In genomic region chr6:44462335-44462734, GRCh38 we compare ENCODE assay signal across 20 cellular contexts.
DNase-seq lines count a peak whose midpoint lies in the region; FAIRE-seq and TF ChIP-seq lines count a peak whose summit lies in the region.
"Had no signal": no experiment of that assay in that cellular context is flagged by ENCODE, and none has a peak within 500 bp of the region (broad histone marks: within the 10 kb centered on the region; RNA-seq: fewer than 3 reads in every experiment).

No MANE protein-coding gene starts in this region.

- no peak overlapping the region for H4K5ac ChIP-seq in H1 (ENCODE audit: insufficient read length, low read depth, low read length)

- no peak for FAIRE-seq in H1 (lab: Jason Lieb, UNC)
- FAIRE-seq: GM12878, GM19239 had no signal

- no peak for TF ChIP-seq RAD21 in H1 (IDR thresholded peaks at IDR 0.05 in 1 of 2, conservative IDR thresholded peaks at IDR 0.05 in 1 of 2; ENCODE audit: low read depth in 2 of 2, low read length in 2 of 2)

- H3F3A ChIP-seq in neural progenitor cell (ENCODE audit: low read depth), result no peaks in the 10 kb centered on the region

- no peak overlapping the region for H3K14ac ChIP-seq in H1 (ENCODE audit: insufficient read length)

- H3K79me2 ChIP-seq in H1 (ENCODE audit: control insufficient read depth in 1 of 2, insufficient read depth in 2 of 2, low read length in 2 of 2), result no peaks in the 10 kb centered on the region
- no peaks in the 10 kb centered on the region for H3K79me2 ChIP-seq in neural progenitor cell (ENCODE audit: low read depth)

- no peak for TF ChIP-seq EP300 in H1 (IDR thresholded peaks at IDR 0.05; ENCODE audit: borderline replicate concordance in 1 of 2, low read depth in 2 of 2, low read length in 2 of 2)

- no peaks in the 10 kb centered on the region for H3K36me3 Mint-ChIP-seq in neural progenitor cell
- H3K36me3 Mint-ChIP-seq: CD4-positive, CD25-positive, alpha-beta regulatory T cell had no signal

- POLR2A ChIA-PET in HEK293 (lab: Yijun Ruan, JAX), result no interaction called here
- POLR2A ChIA-PET in H1 (lab: Charles Lee; ENCODE audit: partially characterized antibody), result no interaction called here

- H2AK5ac ChIP-seq in H1 (ENCODE audit: low read depth, low read length), result no peak overlapping the region

- TF ChIP-seq CTCF in HEK293 (tag by site-specific recombination; IDR thresholded peaks at IDR 0.05) (no peak), H1 (IDR thresholded peaks at IDR 0.05; ENCODE audit: control extremely low read depth in 1 of 3, insufficient read depth in 1 of 3, low read depth in 1 of 3, low read length in 3 of 3) (no peak), neural progenitor cell (IDR thresholded peaks at IDR 0.05) (no peak)

- peak overlapping the region; percentile 81 for H3K27ac Mint-ChIP-seq in neural progenitor cell
- H3K27ac Mint-ChIP-seq: CD4-positive, CD25-positive, alpha-beta regulatory T cell; H9 had no signal

- H3K27ac ChIP-seq in BLaER1 treated with 17β-estradiol and CSF1 and Interleukin-3, amounts not matched to agents 10 nM and 100 nM, result no peak overlapping the region
- H3K27ac ChIP-seq in HEK293 (ENCODE audit: extremely low read depth, low read depth, low read length) (no peak overlapping the region), H1 (ENCODE audit: low read depth, low read length) (no peak overlapping the region), neural progenitor cell (no peak overlapping the region)
- H3K27ac ChIP-seq: HL-60 had no signal

- H3K36me3 ChIP-seq in BLaER1 treated with 17β-estradiol and CSF1 and Interleukin-3, amounts not matched to agents 10 nM and 100 nM, result no peaks in the 10 kb centered on the region
- H3K36me3 ChIP-seq in HEK293 (ENCODE audit: control insufficient read depth in 2 of 2, insufficient read depth in 1 of 2, low read length in 2 of 2) (no peaks in the 10 kb centered on the region), H1 (ENCODE audit: control insufficient read depth in 2 of 4, insufficient read depth in 4 of 4, low read length in 3 of 4) (no peaks in the 10 kb centered on the region), neural progenitor cell (no peaks in the 10 kb centered on the region), HAP-1 (replicated peaks) (no peaks in the 10 kb centered on the region)

- no peaks in the 10 kb centered on the region for H3K9me3 ChIP-seq in BLaER1 treated with 17β-estradiol and CSF1 and Interleukin-3, amounts not matched to agents 10 nM and 100 nM (replicated peaks in 1 of 11)
- H3K9me3 ChIP-seq in HEK293 (ENCODE audit: control insufficient read depth, insufficient read depth, low read depth, low read length) (no peaks in the 10 kb centered on the region), H1 (ENCODE audit: insufficient read depth in 2 of 2, low read depth in 1 of 2, low read length in 1 of 2) (no peaks in the 10 kb centered on the region), neural progenitor cell (ENCODE audit: low read depth) (no peaks in the 10 kb centered on the region), HAP-1 (no peaks in the 10 kb centered on the region)
- H3K9me3 ChIP-seq: Caco-2 had no signal

- no peaks in the 10 kb centered on the region for H3K23me2 ChIP-seq in H1 (ENCODE audit: low read depth, low read length)

- H2BK12ac ChIP-seq in H1 (ENCODE audit: low read depth, low read length), result no peak overlapping the region

- H3K4me1 ChIP-seq in BLaER1 treated with 17β-estradiol and CSF1 and Interleukin-3, amounts not matched to agents 10 nM and 100 nM, result peaks cover 9 to 41% (median 32%) of the 10 kb centered on the region in 10 experiments
- H3K4me1 ChIP-seq in HEK293 (ENCODE audit: control insufficient read depth, insufficient read depth, low read length) (no peaks in the 10 kb centered on the region), H1 (replicated peaks in 1 of 4; ENCODE audit: control insufficient read depth in 3 of 4, insufficient read depth in 4 of 4, low read length in 3 of 4) (no peaks in the 10 kb centered on the region), neural progenitor cell (no peaks in the 10 kb centered on the region), HAP-1 (peaks cover 9% of the 10 kb centered on the region; the same call in 1 of the 2 replicates)
- H3K4me1 ChIP-seq: Caco-2 had no signal

- H2BK120ac ChIP-seq in H1 (replicated peaks; ENCODE audit: low read depth, low read length), result no peak overlapping the region

- H3K4me1 Mint-ChIP-seq in neural progenitor cell, result peaks cover 10% of the 10 kb centered on the region
- H3K4me1 Mint-ChIP-seq: CD4-positive, CD25-positive, alpha-beta regulatory T cell had no signal

- H3K27me3 Mint-ChIP-seq in neural progenitor cell (ENCODE audit: insufficient read depth, low read depth), result peaks cover 4% of the 10 kb centered on the region

- no peak overlapping the region for H3K18ac ChIP-seq in H1 (ENCODE audit: extremely low read depth, low read length)

- H3K4me2 ChIP-seq in BLaER1 treated with 17β-estradiol and CSF1 and Interleukin-3, amounts not matched to agents 10 nM and 100 nM, result peak overlapping the region in 8 of 11 experiments; percentile 44 to 74 (median 64); a peak in 14 of 22 replicates
- H3K4me2 ChIP-seq in H1 (ENCODE audit: insufficient read depth in 1 of 2, low read depth in 2 of 2, low read length in 2 of 2) (no peak overlapping the region), neural progenitor cell (no peak overlapping the region)

- no peaks in the 10 kb centered on the region for H3K79me1 ChIP-seq in H1 (ENCODE audit: low read depth, low read length)

- H2AFZ ChIP-seq in H1 (ENCODE audit: low read length) (no peak overlapping the region), neural progenitor cell (replicated peaks) (no peak overlapping the region)

- DNase-seq in H1 (ENCODE audit: low read depth in 1 of 2, low spot score in 2 of 2), result no peak
- no peak for DNase-seq in neural progenitor cell (ENCODE audit: low spot score)
- DNase-seq in H4 (ENCODE audit: low spot score), result no peak
- DNase-seq in SW 1271 (lab: John Stamatoyannopoulos, UW), result no peak
- no peak for DNase-seq in HAP-1 (ENCODE audit: low spot score in 2 of 2)
- DNase-seq: 8988T; C1 segment of cervical spinal cord; Caco-2; CD4-positive, CD25-positive, alpha-beta regulatory T cell; DMS153; DMS79 treated with DMSO at 0.1 percent for 48 hours; H9; IMR-90; Karpas-422; KBM-7 had no signal

- H3K4ac ChIP-seq in H1 (replicated peaks; ENCODE audit: insufficient read length, low read depth, low read length), result no peak overlapping the region

- H3K23ac ChIP-seq in H1 (ENCODE audit: insufficient read length), result no peak overlapping the region

- H2BK5ac ChIP-seq in H1 (ENCODE audit: low read depth, low read length), result no peak overlapping the region

- H3K27me3 ChIP-seq in BLaER1 treated with 17β-estradiol and CSF1 and Interleukin-3, amounts not matched to agents 10 nM and 100 nM, result no peaks in the 10 kb centered on the region
- H3K27me3 ChIP-seq in H1 (replicated peaks in 1 of 4; ENCODE audit: control insufficient read depth in 3 of 4, extremely low read depth in 1 of 4, insufficient read depth in 3 of 4, low read length in 3 of 4) (no peaks in the 10 kb centered on the region; a peak in 1 of 7 replicates), neural progenitor cell (no peaks in the 10 kb centered on the region), HAP-1 (ENCODE audit: low read depth) (no peaks in the 10 kb centered on the region)

- 89% methylated on average over 15 of the region's 15 CpGs; no CpG with 5 or more reads in 1 of the 2 experiments for WGBS in H1 (ENCODE audit: extremely low coverage in 1 of 2, insufficient coverage in 1 of 2, insufficient read length in 1 of 2, insufficient replicate concordance in 2 of 2, low coverage in 1 of 2, low lambda C conversion rate in 2 of 2, missing lambda C conversion rate in 1 of 2), 2 experiments

- H4K8ac ChIP-seq in H1 (ENCODE audit: extremely low read depth, insufficient read depth, low read length), result peak overlapping the region; percentile 59; the same call in 1 of the 2 replicates

- no peaks in the 10 kb centered on the region for H3K9me3 Mint-ChIP-seq in neural progenitor cell
- H3K9me3 Mint-ChIP-seq: CD4-positive, CD25-positive, alpha-beta regulatory T cell; H9 had no signal

- H3K56ac ChIP-seq in H1 (replicated peaks; ENCODE audit: insufficient read length, low read depth, low read length), result no peak overlapping the region

- H2BK20ac ChIP-seq in H1 (ENCODE audit: low read length), result no peak overlapping the region

- no peaks in the 10 kb centered on the region for H4K20me1 ChIP-seq in BLaER1 treated with 17β-estradiol and CSF1 and Interleukin-3, amounts not matched to agents 10 nM and 100 nM
- no peaks in the 10 kb centered on the region for H4K20me1 ChIP-seq in H1 (replicated peaks in 1 of 2; ENCODE audit: control insufficient read depth in 1 of 2, insufficient read depth in 2 of 2, low read length in 2 of 2)
- no peaks in the 10 kb centered on the region for H4K20me1 ChIP-seq in neural progenitor cell (ENCODE audit: low read depth)

- TF ChIP-seq POLR2A in H1 (IDR thresholded peaks at IDR 0.05; ENCODE audit: control extremely low read depth in 1 of 2, low read depth in 2 of 2, low read length in 2 of 2), result no peak

- no peak overlapping the region for H4K91ac ChIP-seq in H1 (replicated peaks; ENCODE audit: insufficient read length, low read length)

- CTCF ChIA-PET in HEK293 (lab: Yijun Ruan, JAX) (interaction anchor here (7.6 to 15.0 kb wide), 2 partner anchors 14 to 31 kb away, joined by 58 to 302 read pairs; no protein-coding TSS in a partner anchor), H1 (lab: Charles Lee; ENCODE audit: partially characterized antibody) (interaction anchor here (0.7 to 3.4 kb wide), 3 partner anchors 13 to 489 kb away, joined by 3 to 15 read pairs (median 9); no protein-coding TSS in a partner anchor)

- in situ Hi-C loops in HAP-1 (cut with MboI; ENCODE audit: low sequenced_read_pairs), result no loop called here

- no peak overlapping the region for H3K9ac ChIP-seq in BLaER1 treated with 17β-estradiol and CSF1 and Interleukin-3, amounts not matched to agents 10 nM and 100 nM
- H3K9ac ChIP-seq in H1 (replicated peaks in 1 of 4; ENCODE audit: extremely low read depth in 1 of 4, low read depth in 3 of 4, low read length in 3 of 4) (no peak overlapping the region), neural progenitor cell (no peak overlapping the region)

- no peak overlapping the region for H3K4me3 ChIP-seq in BLaER1 treated with 17β-estradiol and CSF1 and Interleukin-3, amounts not matched to agents 10 nM and 100 nM
- no peak overlapping the region for H3K4me3 ChIP-seq in HEK293 (ENCODE audit: low read depth, low read length)
- no peak overlapping the region for H3K4me3 ChIP-seq in H1 (ENCODE audit: extremely low read depth in 1 of 4, insufficient read depth in 2 of 4, low read depth in 3 of 4, low read length in 4 of 4)
- H3K4me3 ChIP-seq in neural progenitor cell, result no peak overlapping the region
- H3K4me3 ChIP-seq in HAP-1, result no peak overlapping the region
- H3K4me3 ChIP-seq: GM12878 had no signal

- no peak overlapping the region for H2BK15ac ChIP-seq in H1 (ENCODE audit: low read length)

- H3K4me3 Mint-ChIP-seq in neural progenitor cell, result no peak overlapping the region
- H3K4me3 Mint-ChIP-seq: CD4-positive, CD25-positive, alpha-beta regulatory T cell; H9 had no signal

TF ChIP-seq in HEK293, 187 proteins besides CTCF, POLR2A, EP300 and RAD21 (continues in another document):
- no peak for TF ChIP-seq ZNF624 (tag by site-specific recombination; IDR thresholded peaks at IDR 0.05)
- no peak for TF ChIP-seq TRIM28 (IDR thresholded peaks at IDR 0.05; ENCODE audit: borderline replicate concordance, low read length)

TF ChIP-seq in H1, 55 proteins besides CTCF, POLR2A, EP300 and RAD21 (continues in another document):
- TF ChIP-seq BCL11A (IDR thresholded peaks at IDR 0.05; ENCODE audit: low read depth in 2 of 2, low read length in 2 of 2), result no peak

Comparison
In these comparisons a context has a peak if more than half of its experiments do, and no peak if none do; other contexts are left out.
1. H3K4me2 ChIP-seq: peak in BLaER1 treated with 17β-estradiol and CSF1 and Interleukin-3, amounts not matched to agents 10 nM and 100 nM (8 of 11); none in H1 (0 of 2) and neural progenitor cell (single experiment).